ENCODE assay signal across 15 cellular contexts in genomic region chr10:43308986-43309385, GRCh38. TPM values are rescaled to one million over a fixed set of nuclear protein-coding genes. Genes with fewer than 3 reads are reported as not detected.
DNase-seq lines count a peak whose midpoint lies in the region; ATAC-seq and TF ChIP-seq lines count a peak whose summit lies in the region.
"Had no signal": no experiment of that assay in that cellular context is flagged by ENCODE, and none has a peak within 500 bp of the region (broad histone marks: within the 10 kb centered on the region; RNA-seq: fewer than 3 reads in every experiment).

No MANE protein-coding gene starts in this region.

- 38 to 58% (median 47%) methylated on average over 7 of the region's 7 CpGs for WGBS in adrenal gland, 4 donors

- H3K27ac ChIP-seq in adrenal gland = peak overlapping the region in 1 of 5 donors; percentile 45
- H3K27ac ChIP-seq: epithelial cell of prostate had no signal

- POLR2A ChIA-PET in MCF 10A (lab: Yijun Ruan, JAX) = no interaction called here

- peaks cover 5% of the 10 kb centered on the region for H3K4me1 Mint-ChIP-seq in MCF 10A (ENCODE audit: insufficient read depth, unreplicated experiment)

- ATAC-seq in sciatic nerve (peak; percentile 95), GM21528 (IDR thresholded peaks at IDR 0.05; ENCODE audit: low FRiP score, unreplicated experiment) (no peak)

- DNase-seq in COR-L47 (lab: John Stamatoyannopoulos, UW) (peak; percentile 3), adrenal gland (peak in 6 of 7 donors; percentile 32 to 67 (median 42)), hippocampal formation (lab: John Stamatoyannopoulos, UW) (peak; percentile 28 to 41), sciatic nerve (ENCODE audit: low spot score) (peak; percentile 73), NCI-H1092 treated with DMSO at 0.1 percent for 48 hours (lab: John Stamatoyannopoulos, UW) (no peak), MCF 10A (ENCODE audit: unreplicated experiment) (no peak), NCI-H2171 (lab: John Stamatoyannopoulos, UW) (no peak)
- DNase-seq: activated B cell treated with CpG ODN at 0.5 μM for 24 hours; activated naive CD8-positive, alpha-beta T cell treated with anti-CD3 and anti-CD28 coated beads, Interleukin-2, amount 10 ng/mL, durations not matched to agents 7 days and 5 days; mesenchymal stem cell; trophoblast cell had no signal

- H3K4me1 ChIP-seq in adrenal gland (replicated peaks in 1 of 2) = peaks cover 0 to 5% of the 10 kb centered on the region in 2 donors

- no TSS peak for BruUV-seq in MCF 10A (replicated peaks; lab: Mats Ljungman, UMichigan)

- intact Hi-C loops in adrenal gland (cut with DNase I) (no loop called here), sciatic nerve (cut with DNase I) (no loop called here), MCF 10A (cut with micrococcal nuclease) (no loop called here)

- no peaks in the 10 kb centered on the region for H3K27me3 ChIP-seq in adrenal gland

- CTCF ChIA-PET in MCF 10A (lab: Yijun Ruan, JAX) = no interaction called here

- no peak for TF ChIP-seq POLR2A in adrenal gland (IDR thresholded peaks at IDR 0.05)

- H3K9me3 Mint-ChIP-seq in MCF 10A (ENCODE audit: unreplicated experiment) = no peaks in the 10 kb centered on the region
- H3K9me3 Mint-ChIP-seq: activated B cell treated with CpG ODN at 0.5 μM for 24 hours had no signal

- H3K27me3 Mint-ChIP-seq in MCF 10A (ENCODE audit: insufficient read depth, unreplicated experiment) = no peaks in the 10 kb centered on the region

- H3K9me3 ChIP-seq in adrenal gland (replicated peaks in 1 of 3) = no peaks in the 10 kb centered on the region

- H3K36me3 ChIP-seq in adrenal gland (replicated peaks in 1 of 2) = no peaks in the 10 kb centered on the region

- H3K36me3 Mint-ChIP-seq in MCF 10A (ENCODE audit: insufficient read depth, unreplicated experiment) = no peaks in the 10 kb centered on the region

- H3K4me3 ChIP-seq in adrenal gland = no peak overlapping the region

- H3K27ac Mint-ChIP-seq in MCF 10A (ENCODE audit: low read depth, unreplicated experiment) = no peak overlapping the region
- H3K27ac Mint-ChIP-seq: activated B cell treated with CpG ODN at 0.5 μM for 24 hours, B cell had no signal

- no peak for TF ChIP-seq CTCF in adrenal gland (IDR thresholded peaks at IDR 0.05)
- TF ChIP-seq CTCF in MCF 10A (IDR thresholded peaks at IDR 0.05; ENCODE audit: unreplicated experiment) = no peak

- H3K4me3 Mint-ChIP-seq in MCF 10A (ENCODE audit: unreplicated experiment) = no peak overlapping the region
- H3K4me3 Mint-ChIP-seq: activated B cell treated with CpG ODN at 0.5 μM for 24 hours, B cell had no signal

RNA-seq across cellular contexts. Expression of gene RASGEF1A, which starts 42.1 kb away (rescaled TPM):
- total RNA-seq in adrenal gland (1 to 10 TPM; 1.0 to 8.1 (median 2.4) TPM), sciatic nerve (21.7 TPM), MCF 10A (2022) (not detected in 2 replicates)
- 10 to 100 TPM in 1 of 3 donors, 1 to 10 TPM in 1, under 1 TPM in 1; 0.98 to 11.3 (median 2.0) TPM for polyA plus RNA-seq in adrenal gland
- total RNA-seq: M059J had no signal

Comparison
In these comparisons a context has a peak if more than half of its experiments do, and no peak if none do; other contexts are left out.
1. DNase-seq: peak in COR-L47 (single experiment), adrenal gland (6 of 7), hippocampal formation (2 of 2) and sciatic nerve (single experiment); none in NCI-H1092 treated with DMSO at 0.1 percent for 48 hours (single experiment), MCF 10A (single experiment) and NCI-H2171 (single experiment).